10 cellular contexts compared by ENCODE assay signal in genomic region chr14:38197001-38197760, GRCh38. TPM values are rescaled to one million over a fixed set of nuclear protein-coding genes. Genes with fewer than 3 reads are reported as not detected.
A peak's percentile ranks its signal among the peaks of the same experiment; 100 is the strongest.
DNase-seq lines count a peak whose midpoint lies in the region; ATAC-seq and TF ChIP-seq lines count a peak whose summit lies in the region.
"Had no signal": no experiment of that assay in that cellular context is flagged by ENCODE, and none has a peak within 500 bp of the region (broad histone marks: within the 10 kb centered on the region; RNA-seq: fewer than 3 reads in every experiment).

No MANE protein-coding gene starts in this region.

- ATAC-seq in GM21526 (IDR thresholded peaks at IDR 0.05; ENCODE audit: low FRiP score, unreplicated experiment): no peak

- no peak for TF ChIP-seq POLR2A in prostate gland (IDR thresholded peaks at IDR 0.05)

- H3K9me3 ChIP-seq in prostate gland: no peaks in the 10 kb centered on the region

- no peak overlapping the region for H3K4me3 ChIP-seq in epithelial cell of proximal tubule (ENCODE audit: low read depth, low read length)
- no peak overlapping the region for H3K4me3 ChIP-seq in prostate gland
- H3K4me3 ChIP-seq in H7 (ENCODE audit: insufficient read depth, low read depth, low read length): no peak overlapping the region
- H3K4me3 ChIP-seq: SK-N-MC had no signal

- no peaks in the 10 kb centered on the region for H3K4me1 ChIP-seq in prostate gland (replicated peaks)

- H3K27ac ChIP-seq in prostate gland: no peak overlapping the region
- H3K27ac ChIP-seq: SK-N-MC had no signal

- H3K27me3 ChIP-seq in prostate gland (replicated peaks; ENCODE audit: insufficient read depth) (peaks cover 3% of the 10 kb centered on the region), H7 (ENCODE audit: control insufficient read depth, insufficient read depth, low read length) (no peaks in the 10 kb centered on the region)

- TF ChIP-seq CTCF in epithelial cell of proximal tubule (conservative IDR thresholded peaks at IDR 0.05; ENCODE audit: low read depth, low read length) (peak; percentile 55), prostate gland (IDR thresholded peaks at IDR 0.05) (peak; percentile 12 to 46 (median 44))

- peak; percentile 23 for DNase-seq in DMS153 (lab: John Stamatoyannopoulos, UW)
- DNase-seq in DMS153 treated with DMSO at 0.1 percent for 48 hours (lab: John Stamatoyannopoulos, UW; ENCODE audit: unreplicated experiment): no peak
- peak; percentile 7 for DNase-seq in NAMALWA (ENCODE audit: low spot score)
- DNase-seq in epithelial cell of proximal tubule (ENCODE audit: low read depth): no peak
- no peak for DNase-seq in prostate gland (ENCODE audit: low spot score)
- no peak for DNase-seq in H7
- DNase-seq in activated effector memory CD4-positive, alpha-beta T cell treated with anti-CD3 and anti-CD28 coated beads, Interleukin-2, amount 50 U/mL, for 16 hours: no peak
- DNase-seq: anterior cingulate cortex had no signal

- intact Hi-C loops in prostate gland (cut with DNase I): loop anchor here (10.0 kb wide), 1 partner anchor 212 kb away; no protein-coding TSS in a partner anchor

- H3K36me3 ChIP-seq in prostate gland: no peaks in the 10 kb centered on the region
- peaks cover 29% of the 10 kb centered on the region for H3K36me3 ChIP-seq in H7 (replicated peaks; ENCODE audit: control insufficient read depth, insufficient read depth, low read length)

RNA-seq across cellular contexts. Expression of gene SSTR1, which starts 10.5 kb away (rescaled TPM):
- total RNA-seq in epithelial cell of proximal tubule (0.06 and 0.87 TPM in 2 replicates), prostate gland (under 1 TPM; 0.23 to 0.80 TPM)
- total RNA-seq in H7 (2014; rRNA removed; shearing (Covaris generic)): 2.0 and 10.8 TPM in 2 replicates

RNA-seq across cellular contexts. Expression of gene CLEC14A, which starts 58.7 kb away (rescaled TPM):
- 0.43 TPM in 1 of 2 replicates, not detected in the other for total RNA-seq in epithelial cell of proximal tubule
- 10 to 100 TPM; 16.4 to 19.8 TPM for total RNA-seq in prostate gland
- total RNA-seq in H7 (2014; rRNA removed; shearing (Covaris generic)): 0.21 and 0.30 TPM in 2 replicates

Comparison
In these comparisons a context has a peak if more than half of its experiments do, and no peak if none do; other contexts are left out.
1. DNase-seq: peak in DMS153 (single experiment) and NAMALWA (single experiment); none in DMS153 treated with DMSO at 0.1 percent for 48 hours (single experiment), epithelial cell of proximal tubule (single experiment), prostate gland (single experiment), H7 (single experiment) and activated effector memory CD4-positive, alpha-beta T cell treated with anti-CD3 and anti-CD28 coated beads, Interleukin-2, amount 50 U/mL, for 16 hours (single experiment).
2. RNA of gene CLEC14A, which starts 58.7 kb away (total RNA-seq): 16.4 to 19.8 TPM in prostate gland; 0.21 to 0.30 TPM in H7 and 0.43 TPM in epithelial cell of proximal tubule; every median in the first group is over 10 times any median in the second.